Comparison of ENCODE assay signal across 21 cellular contexts in the genomic region with DNA sequence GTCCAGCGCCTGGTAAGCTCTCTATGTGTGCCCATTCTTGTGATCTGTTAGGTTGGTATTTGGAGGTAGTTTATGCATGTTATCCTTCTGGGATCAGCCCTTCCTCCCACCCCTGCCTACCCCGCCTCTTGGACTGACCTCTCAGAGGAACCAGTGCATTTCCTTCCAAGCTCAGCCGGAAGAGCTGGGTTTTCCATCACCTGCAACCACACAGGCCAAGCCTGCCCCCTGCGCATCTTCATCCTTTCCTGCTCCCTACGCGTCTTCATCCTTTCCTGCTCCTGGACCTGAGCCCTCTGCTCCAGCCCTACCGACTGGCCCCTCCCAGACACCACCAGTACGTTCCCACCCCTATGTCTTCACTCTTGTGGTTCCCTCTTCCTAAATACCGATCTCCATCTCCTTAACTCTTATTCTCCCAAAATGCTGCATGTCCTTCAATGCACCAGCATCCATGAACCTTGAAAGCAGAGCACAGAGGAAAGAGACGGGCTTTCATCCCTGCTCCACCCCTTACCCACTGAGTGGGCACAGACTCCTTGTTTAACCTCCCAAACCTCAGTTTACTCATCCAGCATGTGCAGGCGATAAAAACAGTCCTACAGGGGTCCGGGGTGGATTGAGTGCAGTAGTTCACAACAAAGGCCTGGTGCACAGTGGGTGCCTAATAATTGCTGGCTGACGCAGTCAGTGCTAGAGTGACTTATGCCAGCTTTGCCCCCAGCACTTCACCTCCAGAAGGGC.
DNase-seq lines count a peak whose midpoint lies in the region; ATAC-seq and TF ChIP-seq lines count a peak whose summit lies in the region.
"Had no signal": no experiment of that assay in that cellular context is flagged by ENCODE, and none has a peak within 500 bp of the region (broad histone marks: within the 10 kb centered on the region; RNA-seq: fewer than 3 reads in every experiment).

No MANE protein-coding gene starts in this region.

- TF ChIP-seq EP300 in esophagus muscularis mucosa (IDR thresholded peaks at IDR 0.05), result no peak
- no peak for TF ChIP-seq EP300 in SK-N-SH (IDR thresholded peaks at IDR 0.05; ENCODE audit: borderline replicate concordance in 1 of 2, low read depth in 1 of 2, low read length in 1 of 2)

- peak overlapping the region; percentile 6 for H3K4me2 ChIP-seq in smooth muscle cell
- no peak overlapping the region for H3K4me2 ChIP-seq in SK-N-SH
- H3K4me2 ChIP-seq: GM23338, PC-9 had no signal

- H2AFZ ChIP-seq in smooth muscle cell (ENCODE audit: low read depth) (no peak overlapping the region), SK-N-SH (ENCODE audit: low read depth) (no peak overlapping the region)
- H2AFZ ChIP-seq: GM23338, PC-9 had no signal

- H3K27ac ChIP-seq in esophagus muscularis mucosa (replicated peaks in 1 of 4) (peak overlapping the region in 2 of 4 donors; percentile 5 to 48), smooth muscle cell (ENCODE audit: low read depth) (no peak overlapping the region), heart right ventricle (no peak overlapping the region), SK-N-SH (ENCODE audit: low read depth in 2 of 2, low read length in 1 of 2) (no peak overlapping the region)
- H3K27ac ChIP-seq: 22Rv1, C4-2B, PC-9 had no signal

- no peak for TF ChIP-seq RAD21 in SK-N-SH (IDR thresholded peaks at IDR 0.05; ENCODE audit: low read length)

- H3K79me2 ChIP-seq in smooth muscle cell (ENCODE audit: low read depth) (no peaks in the 10 kb centered on the region), SK-N-SH (ENCODE audit: insufficient read depth) (no peaks in the 10 kb centered on the region)

- ATAC-seq in left ventricle myocardium superior (no peak), heart right ventricle (no peak)
- ATAC-seq: GM23338 had no signal

- H3K36me3 ChIP-seq in esophagus muscularis mucosa (no peaks in the 10 kb centered on the region), smooth muscle cell (ENCODE audit: low read depth) (no peaks in the 10 kb centered on the region), heart right ventricle (no peaks in the 10 kb centered on the region), SK-N-SH (replicated peaks in 1 of 2; ENCODE audit: control insufficient read depth in 1 of 2, insufficient read depth in 2 of 2, low read length in 1 of 2) (no peaks in the 10 kb centered on the region)
- H3K36me3 ChIP-seq: HAP-1 had no signal

- H3K9me2 ChIP-seq in SK-N-SH, result no peaks in the 10 kb centered on the region

- H3F3A ChIP-seq in smooth muscle cell (ENCODE audit: low read depth), result no peaks in the 10 kb centered on the region
- H3F3A ChIP-seq in SK-N-SH (replicated peaks; ENCODE audit: insufficient read depth), result no peaks in the 10 kb centered on the region

- TF ChIP-seq POLR2A in esophagus muscularis mucosa (IDR thresholded peaks at IDR 0.05; ENCODE audit: low read depth), result no peak

- H3K9ac ChIP-seq in smooth muscle cell (ENCODE audit: low read depth) (no peak overlapping the region), SK-N-SH (no peak overlapping the region)

- H3K4me3 ChIP-seq in esophagus muscularis mucosa (no peak overlapping the region), smooth muscle cell (no peak overlapping the region), heart right ventricle (no peak overlapping the region), SK-N-SH (ENCODE audit: low read depth in 2 of 2, low read length in 1 of 2) (no peak overlapping the region)
- H3K4me3 ChIP-seq: GM23338, HAP-1, PC-9 had no signal

- TF ChIP-seq CTCF in esophagus muscularis mucosa (IDR thresholded peaks at IDR 0.05), result no peak
- no peak for TF ChIP-seq CTCF in smooth muscle cell (IDR thresholded peaks at IDR 0.05; ENCODE audit: borderline replicate concordance, insufficient read depth, poor library complexity, severe bottlenecking)
- TF ChIP-seq CTCF in heart right ventricle (IDR thresholded peaks at IDR 0.05), result no peak
- no peak for TF ChIP-seq CTCF in SK-N-SH (IDR thresholded peaks at IDR 0.05)

- POLR2A ChIA-PET in SK-N-SH (lab: Yijun Ruan, JAX), result no interaction called here

- H3K27me3 ChIP-seq in esophagus muscularis mucosa (peaks cover 0 to 4% (median 0%) of the 10 kb centered on the region in 4 donors), smooth muscle cell (ENCODE audit: low read depth) (no peaks in the 10 kb centered on the region), heart right ventricle (peaks cover 0 to 23% (median 7%) of the 10 kb centered on the region in 7 donors), SK-N-SH (ENCODE audit: insufficient read depth) (no peaks in the 10 kb centered on the region)

- H4K20me1 ChIP-seq in smooth muscle cell (ENCODE audit: low read depth) (no peaks in the 10 kb centered on the region), SK-N-SH (ENCODE audit: insufficient read depth) (no peaks in the 10 kb centered on the region)

- intact Hi-C loops in esophagus muscularis mucosa (cut with DNase I), result no loop called here
- intact Hi-C loops in left ventricle myocardium superior (cut with micrococcal nuclease), result no loop called here
- intact Hi-C loops in heart right ventricle (cut with DNase I), result no loop called here

- CTCF ChIA-PET in SK-N-SH (lab: Yijun Ruan, JAX), result no interaction called here

- H3K4me1 ChIP-seq in esophagus muscularis mucosa, result peaks cover 4 to 22% (median 13%) of the 10 kb centered on the region in 4 donors
- no peaks in the 10 kb centered on the region for H3K4me1 ChIP-seq in smooth muscle cell (ENCODE audit: low read depth)
- peaks cover 0 to 8% (median 0%) of the 10 kb centered on the region in 9 donors for H3K4me1 ChIP-seq in heart right ventricle
- H3K4me1 ChIP-seq in SK-N-SH (ENCODE audit: control insufficient read depth in 1 of 2, insufficient read depth in 2 of 2, low read depth in 1 of 2, low read length in 1 of 2), result peaks cover 0 to 15% of the 10 kb centered on the region in 2 experiments; a peak in 1 of 4 replicates
- H3K4me1 ChIP-seq: HAP-1 had no signal

- 45% methylated on average over 13 of the region's 13 CpGs for WGBS in esophagus muscularis mucosa
- 69% methylated on average over 13 of the region's 13 CpGs for WGBS in smooth muscle cell (ENCODE audit: low lambda C conversion rate)
- 55 to 61% methylated on average over 13 of the region's 13 CpGs for WGBS in heart right ventricle, 2 donors
- 51% methylated on average over 13 of the region's 13 CpGs for WGBS in SK-N-SH (ENCODE audit: low lambda C conversion rate)

- DNase-seq in activated CD8-positive, alpha-beta memory T cell treated with anti-CD3 and anti-CD28 coated beads for 24 hours, result peak; percentile 17
- no peak for DNase-seq in activated CD8-positive, alpha-beta memory T cell treated with anti-CD3 and anti-CD28 coated beads, Interleukin-2, amount 50 U/mL, for 4 hours
- DNase-seq in esophagus muscularis mucosa (ENCODE audit: extremely low spot score) (peak; percentile 70), smooth muscle cell (lab: John Stamatoyannopoulos, UW; ENCODE audit: unreplicated experiment) (no peak), left ventricle myocardium superior (no peak), heart right ventricle (no peak), SK-N-SH (no peak)
- no peak for DNase-seq in activated naive CD4-positive, alpha-beta T cell treated with anti-CD3 and anti-CD28 coated beads, Interleukin-2, amount 50 U/mL, for 16 hours
- DNase-seq: Calu3; CD8-positive, alpha-beta memory T cell; DMS153; MM.1S; NCI-H1092; NCI-H1436 treated with DMSO at 0.1 percent for 48 hours; NCI-H1930; NCI-H69; PC-9 had no signal

- H3K9me3 ChIP-seq in esophagus muscularis mucosa, result no peaks in the 10 kb centered on the region
- H3K9me3 ChIP-seq in smooth muscle cell (replicated peaks; ENCODE audit: low read depth), result no peaks in the 10 kb centered on the region
- H3K9me3 ChIP-seq in heart right ventricle, result peaks cover 0 to 15% (median 3%) of the 10 kb centered on the region in 11 donors
- peaks cover 8% of the 10 kb centered on the region; the same call in 1 of the 2 replicates for H3K9me3 ChIP-seq in SK-N-SH
- H3K9me3 ChIP-seq: HAP-1 had no signal

TF ChIP-seq in SK-N-SH, 30 proteins besides CTCF, POLR2A, EP300 and RAD21:
- no peak for TF ChIP-seq TEAD4 (IDR thresholded peaks at IDR 0.05; ENCODE audit: borderline replicate concordance, insufficient read depth)

Comparison
In these comparisons a context has a peak if more than half of its experiments do, and no peak if none do; other contexts are left out.
1. DNase-seq: peak in activated CD8-positive, alpha-beta memory T cell treated with anti-CD3 and anti-CD28 coated beads for 24 hours (single experiment) and esophagus muscularis mucosa (single experiment); none in activated CD8-positive, alpha-beta memory T cell treated with anti-CD3 and anti-CD28 coated beads, Interleukin-2, amount 50 U/mL, for 4 hours (single experiment), smooth muscle cell (single experiment), left ventricle myocardium superior (single experiment), activated naive CD4-positive, alpha-beta T cell treated with anti-CD3 and anti-CD28 coated beads, Interleukin-2, amount 50 U/mL, for 16 hours (single experiment), heart right ventricle (0 of 2) and SK-N-SH (single experiment).